17 cellular contexts compared by ENCODE assay signal in the genomic region with DNA sequence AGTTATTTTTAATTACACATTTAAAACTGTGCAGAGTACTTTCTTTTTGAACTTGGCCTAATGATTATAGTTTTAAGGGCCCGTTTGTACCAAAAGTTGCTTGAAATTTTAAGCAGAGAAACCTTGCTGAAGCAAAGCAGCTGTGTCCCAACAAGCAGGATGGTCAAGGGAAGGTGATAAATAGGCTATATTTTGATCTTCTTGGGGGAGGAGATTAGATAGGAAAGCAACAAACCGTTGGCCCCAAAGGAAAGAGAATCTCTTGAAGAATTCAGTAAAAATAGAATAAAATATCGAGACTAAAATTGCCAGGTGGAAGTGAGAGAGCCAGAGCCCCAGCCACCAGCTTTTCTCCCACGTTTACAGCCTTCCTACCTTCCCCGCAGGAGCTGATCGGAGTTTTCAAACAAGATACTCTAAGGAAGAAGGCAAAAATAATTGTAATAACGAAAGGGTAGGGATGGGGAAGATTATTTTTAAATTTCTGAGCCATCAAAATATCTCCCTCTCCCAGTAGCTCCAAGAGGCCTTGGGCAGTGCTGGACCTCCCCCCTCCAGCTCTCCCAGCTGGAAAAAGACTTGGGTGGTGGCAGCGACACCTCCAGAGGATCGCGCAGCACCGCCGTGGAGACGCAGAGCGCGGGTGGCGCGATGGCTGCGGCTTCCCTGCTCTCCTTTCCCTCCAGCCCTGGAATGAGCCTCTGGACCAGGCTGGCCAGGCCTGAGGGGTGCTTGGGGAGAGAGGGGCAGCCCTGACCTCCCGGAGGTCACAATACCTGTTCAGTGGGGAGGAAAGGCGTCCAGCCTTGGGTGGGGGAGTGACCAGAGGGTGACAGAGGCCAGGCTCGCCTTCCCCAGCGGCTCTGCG. TPM values are rescaled to one million over a fixed set of nuclear protein-coding genes. Genes with fewer than 3 reads are reported as not detected.
DNase-seq lines count a peak whose midpoint lies in the region; FAIRE-seq and TF ChIP-seq lines count a peak whose summit lies in the region.
"Had no signal": no experiment of that assay in that cellular context is flagged by ENCODE, and none has a peak within 500 bp of the region (broad histone marks: within the 10 kb centered on the region; RNA-seq: fewer than 3 reads in every experiment).

No MANE protein-coding gene starts in this region.

- intact Hi-C loops in endothelial cell of umbilical vein (cut with micrococcal nuclease), result loop anchor here (2.0 kb wide), 1 partner anchor 527 kb away; no protein-coding TSS in a partner anchor

- H3K27ac ChIP-seq in OCI-LY3 (ENCODE audit: low read length) (no peak overlapping the region), endothelial cell of umbilical vein (ENCODE audit: insufficient read depth, low read depth, low read length) (no peak overlapping the region)
- H3K27ac ChIP-seq: adrenal gland, gastrocnemius medialis had no signal

- no peaks in the 10 kb centered on the region for H3K9me3 ChIP-seq in OCI-LY3 (ENCODE audit: insufficient read depth, low read length)
- no peaks in the 10 kb centered on the region for H3K9me3 ChIP-seq in endothelial cell of umbilical vein (replicated peaks; ENCODE audit: control insufficient read depth, insufficient read depth, low read length)
- H3K9me3 ChIP-seq: adrenal gland, gastrocnemius medialis had no signal

- no peak overlapping the region for H3K4me3 Mint-ChIP-seq in T-helper 1 cell treated with Interleukin-12 subunit alpha and Interleukin-12 subunit beta and Interleukin-4 antibody, amounts not matched to agents 30 μg/mL and 1 μg/mL, for 36 hours
- H3K4me3 Mint-ChIP-seq in progenitor cell of endocrine pancreas (ENCODE audit: low read depth), result no peak overlapping the region
- H3K4me3 Mint-ChIP-seq: activated CD8-positive, alpha-beta memory T cell treated with anti-CD3 and anti-CD28 coated beads, Interleukin-2, amount 10 ng/mL, durations not matched to agents 7 days and 5 days; stimulated activated memory B cell treated with anti-CD40 and anti-IgM and Interleukin-4, amounts not matched to agents 10 μg/mL and 1 μg/mL and 100 μg/mL, for 72 hours had no signal

- DNase-seq in T-helper 1 cell (no peak), endothelial cell of umbilical vein (ENCODE audit: low read depth, low spot score) (no peak), progenitor cell of endocrine pancreas (ENCODE audit: low spot score, unreplicated experiment) (no peak), hepatic stellate cell (ENCODE audit: low spot score) (no peak), kidney tubule cell (ENCODE audit: low spot score) (no peak), NCI-H510A treated with DMSO at 0.1 percent for 48 hours (lab: John Stamatoyannopoulos, UW) (no peak)
- DNase-seq: activated CD8-positive, alpha-beta memory T cell treated with anti-CD3 and anti-CD28 coated beads, Interleukin-2, amount 10 ng/mL, durations not matched to agents 7 days and 5 days; adrenal gland; DND-41; effector CD4-positive, alpha-beta T cell; gastrocnemius medialis; NCI-H2029 treated with DMSO at 0.1 percent for 48 hours; stimulated activated CD4-positive, alpha-beta T cell treated with anti-CD3 and anti-CD28 coated beads, Interleukin-1b, Interleukin-23, amount 100 ng/mL, for 48 hours had no signal

- no peak for TF ChIP-seq POLR2A in endothelial cell of umbilical vein (IDR thresholded peaks at IDR 0.05; ENCODE audit: low read depth, low read length)

- dilution Hi-C loops in endothelial cell of umbilical vein (cut with MboI; ENCODE audit: extremely low pct_ligation_motif_present, low sequenced_read_pairs), result no loop called here

- peaks cover 26% of the 10 kb centered on the region for H3K4me1 Mint-ChIP-seq in T-helper 1 cell treated with Interleukin-12 subunit alpha and Interleukin-12 subunit beta and Interleukin-4 antibody, amounts not matched to agents 30 μg/mL and 1 μg/mL, for 36 hours (ENCODE audit: low read depth)
- peaks cover 1% of the 10 kb centered on the region for H3K4me1 Mint-ChIP-seq in progenitor cell of endocrine pancreas (ENCODE audit: low read depth)
- H3K4me1 Mint-ChIP-seq: stimulated activated memory B cell treated with anti-CD40 and anti-IgM and Interleukin-4, amounts not matched to agents 10 μg/mL and 1 μg/mL and 100 μg/mL, for 72 hours had no signal

- H3K9me3 Mint-ChIP-seq in T-helper 1 cell treated with Interleukin-12 subunit alpha and Interleukin-12 subunit beta and Interleukin-4 antibody, amounts not matched to agents 30 μg/mL and 1 μg/mL, for 36 hours, result peaks cover 5% of the 10 kb centered on the region
- H3K9me3 Mint-ChIP-seq in progenitor cell of endocrine pancreas (ENCODE audit: low read depth), result no peaks in the 10 kb centered on the region

- TF ChIP-seq CTCF in OCI-LY3 (IDR thresholded peaks at IDR 0.05; ENCODE audit: low read depth, low read length) (no peak), endothelial cell of umbilical vein (IDR thresholded peaks at IDR 0.05; ENCODE audit: extremely low read depth in 1 of 2, insufficient read depth in 1 of 2, low read depth in 1 of 2, low read length in 2 of 2) (no peak), progenitor cell of endocrine pancreas (IDR thresholded peaks at IDR 0.05; ENCODE audit: unreplicated experiment) (no peak)

- H3K27me3 ChIP-seq in OCI-LY3 (ENCODE audit: low read depth, low read length) (no peaks in the 10 kb centered on the region), endothelial cell of umbilical vein (ENCODE audit: control insufficient read depth in 2 of 2, insufficient read depth in 2 of 2, low read length in 2 of 2) (peaks cover 89 to 98% of the 10 kb centered on the region in 2 experiments)

- peaks cover 8% of the 10 kb centered on the region for H3K4me1 ChIP-seq in OCI-LY3 (ENCODE audit: low read length)
- no peaks in the 10 kb centered on the region for H3K4me1 ChIP-seq in endothelial cell of umbilical vein (ENCODE audit: control insufficient read depth, extremely low read depth, insufficient read depth, low read length)
- H3K4me1 ChIP-seq: adrenal gland, gastrocnemius medialis had no signal

- no peaks in the 10 kb centered on the region for H4K20me1 ChIP-seq in OCI-LY3 (ENCODE audit: insufficient read depth, low read length)
- no peaks in the 10 kb centered on the region for H4K20me1 ChIP-seq in endothelial cell of umbilical vein (replicated peaks; ENCODE audit: control insufficient read depth, extremely low read depth, insufficient read depth, low read length)

- peaks cover 7% of the 10 kb centered on the region for H3K36me3 Mint-ChIP-seq in T-helper 1 cell treated with Interleukin-12 subunit alpha and Interleukin-12 subunit beta and Interleukin-4 antibody, amounts not matched to agents 30 μg/mL and 1 μg/mL, for 36 hours (ENCODE audit: low read depth)
- no peaks in the 10 kb centered on the region for H3K36me3 Mint-ChIP-seq in progenitor cell of endocrine pancreas (ENCODE audit: insufficient read depth)
- H3K36me3 Mint-ChIP-seq: stimulated activated memory B cell treated with anti-CD40 and anti-IgM and Interleukin-4, amounts not matched to agents 10 μg/mL and 1 μg/mL and 100 μg/mL, for 72 hours had no signal

- CTCF ChIA-PET in endothelial cell of umbilical vein (lab: Charles Lee), result interaction anchor here (1.2 to 1.6 kb wide), 2 partner anchors 13 to 248 kb away, joined by 5 to 9 read pairs; no protein-coding TSS in a partner anchor

- no peaks in the 10 kb centered on the region for H3K9me1 ChIP-seq in endothelial cell of umbilical vein (replicated peaks; ENCODE audit: control insufficient read depth, extremely low read depth, insufficient read depth, low read length)

- no peak overlapping the region for H3K9ac ChIP-seq in OCI-LY3 (ENCODE audit: low read length)
- H3K9ac ChIP-seq in endothelial cell of umbilical vein (replicated peaks; ENCODE audit: extremely low read depth, insufficient read depth, low read length), result no peak overlapping the region

- H2AFZ ChIP-seq in OCI-LY3 (ENCODE audit: low read depth, low read length), result peak overlapping the region; percentile 6
- H2AFZ ChIP-seq in endothelial cell of umbilical vein (ENCODE audit: low read depth, low read length), result no peak overlapping the region

- FAIRE-seq in endothelial cell of umbilical vein (lab: Jason Lieb, UNC), result no peak

- H3K79me2 ChIP-seq in OCI-LY3 (ENCODE audit: low read length), result peaks cover 17% of the 10 kb centered on the region
- no peaks in the 10 kb centered on the region for H3K79me2 ChIP-seq in endothelial cell of umbilical vein (ENCODE audit: control insufficient read depth, insufficient read depth, low read length)

- no TSS peak for BruUV-seq in endothelial cell of umbilical vein (replicated peaks; lab: Mats Ljungman, UMichigan)

- H3K36me3 ChIP-seq in OCI-LY3 (replicated peaks; ENCODE audit: low read depth, low read length), result no peaks in the 10 kb centered on the region
- no peaks in the 10 kb centered on the region for H3K36me3 ChIP-seq in endothelial cell of umbilical vein (ENCODE audit: control insufficient read depth in 2 of 2, extremely low read depth in 1 of 2, insufficient read depth in 2 of 2, low read length in 2 of 2)
- H3K36me3 ChIP-seq: adrenal gland, gastrocnemius medialis had no signal

- H3K27ac Mint-ChIP-seq in T-helper 1 cell treated with Interleukin-12 subunit alpha and Interleukin-12 subunit beta and Interleukin-4 antibody, amounts not matched to agents 30 μg/mL and 1 μg/mL, for 36 hours, result peak overlapping the region; percentile 59
- H3K27ac Mint-ChIP-seq in progenitor cell of endocrine pancreas, result peak overlapping the region; percentile 47
- H3K27ac Mint-ChIP-seq: activated CD8-positive, alpha-beta memory T cell treated with anti-CD3 and anti-CD28 coated beads, Interleukin-2, amount 10 ng/mL, durations not matched to agents 7 days and 5 days; stimulated activated memory B cell treated with anti-CD40 and anti-IgM and Interleukin-4, amounts not matched to agents 10 μg/mL and 1 μg/mL and 100 μg/mL, for 72 hours had no signal

- peaks cover 89% of the 10 kb centered on the region for H3K27me3 Mint-ChIP-seq in T-helper 1 cell treated with Interleukin-12 subunit alpha and Interleukin-12 subunit beta and Interleukin-4 antibody, amounts not matched to agents 30 μg/mL and 1 μg/mL, for 36 hours (ENCODE audit: low read depth)
- H3K27me3 Mint-ChIP-seq in progenitor cell of endocrine pancreas, result peaks cover 92% of the 10 kb centered on the region

- no peak overlapping the region for H3K4me3 ChIP-seq in OCI-LY3 (ENCODE audit: low read length)
- H3K4me3 ChIP-seq in endothelial cell of umbilical vein (replicated peaks in 1 of 3; ENCODE audit: insufficient read depth in 1 of 3, low read depth in 1 of 3, low read length in 3 of 3), result no peak overlapping the region
- H3K4me3 ChIP-seq: adrenal gland, gastrocnemius medialis had no signal

- H3K4me2 ChIP-seq in OCI-LY3 (ENCODE audit: low read length) (no peak overlapping the region), endothelial cell of umbilical vein (ENCODE audit: insufficient read depth, low read length) (no peak overlapping the region)

- POLR2A ChIA-PET in endothelial cell of umbilical vein (lab: Charles Lee), result no interaction called here

RNA-seq across cellular contexts. Expression of gene ZIC2, which starts 5.8 kb away (rescaled TPM):
- total RNA-seq in endothelial cell of umbilical vein (not detected in 2 replicates), progenitor cell of endocrine pancreas (0.13 TPM in 1 of 2 replicates, not detected in the other)
- 0.03 TPM in 1 of 2 replicates, not detected in the other for polyA plus RNA-seq in endothelial cell of umbilical vein
- not detected in 2 replicates for polyA plus RNA-seq in endothelial cell of umbilical vein (2011; cell fraction: cytosol; rRNA removed)
- not detected in 2 replicates for polyA plus RNA-seq in endothelial cell of umbilical vein (2011; cell fraction: nucleus; rRNA removed)
- polyA plus RNA-seq in endothelial cell of umbilical vein (2012), result not detected in 2 replicates
- polyA minus RNA-seq in endothelial cell of umbilical vein, result not detected in 2 replicates
- polyA minus RNA-seq in endothelial cell of umbilical vein (2011; cell fraction: cytosol; rRNA and poly(A)+ RNA removed), result 7.9 TPM
- not detected in 2 replicates for polyA minus RNA-seq in endothelial cell of umbilical vein (2011; cell fraction: nucleus; rRNA and poly(A)+ RNA removed)
- total RNA-seq: gastrocnemius medialis had no signal
- polyA plus RNA-seq: adrenal gland had no signal

RNA-seq across cellular contexts. Expression of gene ZIC5, which starts 15.8 kb away (rescaled TPM):
- total RNA-seq in endothelial cell of umbilical vein (not detected in 2 replicates), progenitor cell of endocrine pancreas (not detected in 2 replicates)
- not detected in 2 replicates for polyA plus RNA-seq in endothelial cell of umbilical vein
- not detected in 2 replicates for polyA plus RNA-seq in endothelial cell of umbilical vein (2011; cell fraction: cytosol; rRNA removed)
- polyA plus RNA-seq in endothelial cell of umbilical vein (2011; cell fraction: nucleus; rRNA removed), result not detected in 2 replicates
- not detected in 2 replicates for polyA plus RNA-seq in endothelial cell of umbilical vein (2012)
- polyA minus RNA-seq in endothelial cell of umbilical vein, result 0.04 TPM in 1 of 2 replicates, not detected in the other
- polyA minus RNA-seq in endothelial cell of umbilical vein (2011; cell fraction: cytosol; rRNA and poly(A)+ RNA removed), result 2.3 TPM
- polyA minus RNA-seq in endothelial cell of umbilical vein (2011; cell fraction: nucleus; rRNA and poly(A)+ RNA removed), result not detected in 2 replicates
- total RNA-seq: activated CD8-positive, alpha-beta memory T cell treated with anti-CD3 and anti-CD28 coated beads, Interleukin-2, amount 10 ng/mL, durations not matched to agents 7 days and 5 days; gastrocnemius medialis; lower leg skin had no signal
- polyA plus RNA-seq: adrenal gland had no signal
